14 cellular contexts compared by ENCODE assay signal in genomic region chr11:107770546-107770945, GRCh38. TPM values are rescaled to one million over a fixed set of nuclear protein-coding genes. Genes with fewer than 3 reads are reported as not detected.
DNase-seq lines count a peak whose midpoint lies in the region; ATAC-seq and TF ChIP-seq lines count a peak whose summit lies in the region.
"Had no signal": no experiment of that assay in that cellular context is flagged by ENCODE, and none has a peak within 500 bp of the region (broad histone marks: within the 10 kb centered on the region; RNA-seq: fewer than 3 reads in every experiment).

No MANE protein-coding gene starts in this region.

- CTCF ChIA-PET in mammary epithelial cell (lab: Charles Lee; ENCODE audit: low non-redundant PET): interaction anchor here (0.6 to 1.2 kb wide), 3 partner anchors 41 to 1408 kb away, joined by 4 to 5 read pairs (median 5); no protein-coding TSS in a partner anchor

- TF ChIP-seq CTCF in choroid plexus epithelial cell (conservative IDR thresholded peaks at IDR 0.05; ENCODE audit: low read depth, low read length) (no peak), mammary epithelial cell (conservative IDR thresholded peaks at IDR 0.05 in 1 of 2, IDR thresholded peaks at IDR 0.05 in 1 of 2; ENCODE audit: extremely low read depth in 1 of 2, insufficient read depth in 1 of 2, low read depth in 1 of 2, low read length in 2 of 2) (no peak)

- no peaks in the 10 kb centered on the region for H3K79me2 ChIP-seq in mammary epithelial cell (ENCODE audit: insufficient read depth, low read length)

- no peaks in the 10 kb centered on the region for H4K20me1 ChIP-seq in mammary epithelial cell (ENCODE audit: insufficient read depth, low read length)

- no peak overlapping the region for H2AFZ ChIP-seq in mammary epithelial cell (ENCODE audit: low read depth, low read length)

- H3K36me3 ChIP-seq in skeletal muscle tissue (ENCODE audit: control insufficient read depth in 3 of 3, insufficient read depth in 3 of 3, low read length in 3 of 3) (no peaks in the 10 kb centered on the region), mammary epithelial cell (ENCODE audit: insufficient read depth, low read length) (no peaks in the 10 kb centered on the region)
- H3K36me3 ChIP-seq: SJCRH30 had no signal

- H3K27ac ChIP-seq in skeletal muscle tissue (ENCODE audit: low read depth, low read length): peak overlapping the region; percentile 81
- no peak overlapping the region for H3K27ac ChIP-seq in mammary epithelial cell (ENCODE audit: insufficient read depth, low read depth, low read length)
- H3K27ac ChIP-seq: SJCRH30 had no signal

- intact Hi-C loops in mammary epithelial cell (cut with micrococcal nuclease): loop anchor here (2.0 kb wide), 1 partner anchor 80 kb away; no protein-coding TSS in a partner anchor

- in situ Hi-C loops in mammary epithelial cell (cut with MboI; ENCODE audit: low sequenced_read_pairs in 2 of 2): no loop called here

- BruUV-seq in mammary epithelial cell (replicated peaks; lab: Mats Ljungman, UMichigan): no TSS peak

- ATAC-seq in GM19351 (IDR thresholded peaks at IDR 0.05; ENCODE audit: unreplicated experiment): peak; percentile 36
- no peak for ATAC-seq in stimulated activated naive CD8-positive, alpha-beta T cell treated with anti-CD3 and anti-CD28 coated beads, Interleukin-15, Interleukin-2, amounts not matched to agents 100 U/mL and 50 U/mL, for 24 hours

- H3K9ac ChIP-seq in skeletal muscle tissue (ENCODE audit: low read depth in 1 of 3, low read length in 3 of 3) (peak overlapping the region in 2 of 3 donors; percentile 45 to 65), mammary epithelial cell (ENCODE audit: insufficient read depth, low read length) (no peak overlapping the region)

- H3K4me3 ChIP-seq in choroid plexus epithelial cell (ENCODE audit: low read depth, low read length) (no peak overlapping the region), skeletal muscle tissue (ENCODE audit: low read length in 3 of 3) (peak overlapping the region in 2 of 3 donors; percentile 28 to 64), mammary epithelial cell (replicated peaks in 1 of 3; ENCODE audit: insufficient read depth in 1 of 3, low read depth in 2 of 3, low read length in 3 of 3) (no peak overlapping the region)
- H3K4me3 ChIP-seq: K562, SJCRH30 had no signal

- WGBS in mammary epithelial cell (ENCODE audit: low coverage, missing lambda C conversion rate): 74% methylated on average over 3 of the region's 3 CpGs

- dilution Hi-C loops in mammary epithelial cell (cut with HindIII; ENCODE audit: low sequenced_read_pairs): no loop called here

- H3K9me3 ChIP-seq in skeletal muscle tissue (ENCODE audit: control insufficient read depth in 3 of 3, low read length in 3 of 3) (no peaks in the 10 kb centered on the region), mammary epithelial cell (replicated peaks; ENCODE audit: insufficient read depth, low read length) (no peaks in the 10 kb centered on the region)
- H3K9me3 ChIP-seq: SJCRH30 had no signal

- H3K4me1 ChIP-seq in skeletal muscle tissue (ENCODE audit: control insufficient read depth in 3 of 3, insufficient read depth in 3 of 3, low read length in 3 of 3) (peaks cover 4 to 12% (median 4%) of the 10 kb centered on the region in 3 donors), mammary epithelial cell (ENCODE audit: insufficient read depth, low read length) (no peaks in the 10 kb centered on the region)
- H3K4me1 ChIP-seq: SJCRH30 had no signal

- DNase-seq in HT1080 (ENCODE audit: low read depth) (peak; percentile 65), choroid plexus epithelial cell (ENCODE audit: low read depth) (peak; percentile 23), mammary epithelial cell (no peak)
- DNase-seq in stimulated activated naive CD8-positive, alpha-beta T cell treated with anti-CD3 and anti-CD28 coated beads, Interleukin-15, Interleukin-2, amounts not matched to agents 100 U/mL and 50 U/mL, for 24 hours: no peak
- no peak for DNase-seq in stimulated activated CD4-positive, alpha-beta T cell treated with anti-CD3 and anti-CD28 coated beads, Interleukin-4, amount 100 ng/mL, for 4 hours
- DNase-seq: activated CD4-positive, alpha-beta T cell treated with anti-CD3 and anti-CD28 coated beads for 1 hour; activated gamma-delta T cell treated with Interleukin-2 at 50 U/mL for 16 hours; stimulated activated naive B cell treated with anti-CD40 and anti-IgM and Interleukin-4, amounts not matched to agents 10 μg/mL and 1 μg/mL and 100 μg/mL, for 72 hours had no signal

- no peaks in the 10 kb centered on the region for H3K27me3 ChIP-seq in skeletal muscle tissue (ENCODE audit: control insufficient read depth in 3 of 3, insufficient read depth in 3 of 3, low read length in 3 of 3)
- H3K27me3 ChIP-seq in mammary epithelial cell (ENCODE audit: insufficient read depth, low read length): no peaks in the 10 kb centered on the region
- H3K27me3 ChIP-seq: SJCRH30 had no signal

- no peak overlapping the region for H3K4me2 ChIP-seq in mammary epithelial cell (ENCODE audit: insufficient read depth, low read depth, low read length)

RNA-seq across cellular contexts. Expression of gene SLN, which starts 58.7 kb away (rescaled TPM):
- 0.17 TPM in 1 of 2 replicates, not detected in the other for total RNA-seq in HT1080 (2014; rRNA removed; shearing (Covaris generic))
- 0.74 TPM in 1 of 2 replicates, not detected in the other for polyA plus RNA-seq in HT1080 (2015; cell fraction: cytosol; rRNA removed)
- polyA plus RNA-seq in HT1080 (2015; cell fraction: nucleus; rRNA removed): not detected in 2 replicates
- total RNA-seq in skeletal muscle tissue (2,012 TPM), mammary epithelial cell (not detected)
- polyA plus RNA-seq in mammary epithelial cell: not detected
- not detected for polyA minus RNA-seq in mammary epithelial cell
- total RNA-seq: dermis blood vessel endothelial cell, K562, mucosa of gallbladder had no signal
- polyA plus RNA-seq: K562 had no signal

Comparison
In these comparisons a context has a peak if more than half of its experiments do, and no peak if none do; other contexts are left out.
1. DNase-seq: peak in HT1080 (single experiment) and choroid plexus epithelial cell (single experiment); none in stimulated activated naive CD8-positive, alpha-beta T cell treated with anti-CD3 and anti-CD28 coated beads, Interleukin-15, Interleukin-2, amounts not matched to agents 100 U/mL and 50 U/mL, for 24 hours (single experiment), stimulated activated CD4-positive, alpha-beta T cell treated with anti-CD3 and anti-CD28 coated beads, Interleukin-4, amount 100 ng/mL, for 4 hours (0 of 2) and mammary epithelial cell (single experiment).
2. H3K4me3 ChIP-seq: peak in skeletal muscle tissue (2 of 3); none in choroid plexus epithelial cell (single experiment) and mammary epithelial cell (0 of 3).
3. RNA of gene SLN, which starts 58.7 kb away (total RNA-seq): 2,012 TPM in skeletal muscle tissue (single experiment); 0.17 TPM in HT1080 and not detected in mammary epithelial cell; every median in the first group is over 1,000 times any median in the second.